16 cellular contexts compared by ENCODE assay signal in genomic region chr22:33706100-33706499, GRCh38.
"Had no signal": no experiment of that assay in that cellular context is flagged by ENCODE, and none has a peak within 500 bp of the region (broad histone marks: within the 10 kb centered on the region; RNA-seq: fewer than 3 reads in every experiment).

No MANE protein-coding gene starts in this region.

- H3K4me1 ChIP-seq: colonic mucosa, pancreas, stomach, thyroid gland had no signal

- H3K36me3 ChIP-seq: cardiac muscle cell, colonic mucosa, pancreas, thyroid gland had no signal

- DNase-seq: activated CD4-positive, alpha-beta T cell treated with anti-CD3 and anti-CD28 coated beads for 4 hours; activated CD8-positive, alpha-beta memory T cell treated with anti-CD3 and anti-CD28 coated beads, Interleukin-2, amount 50 U/mL, for 4 hours; activated CD8-positive, alpha-beta T cell treated with anti-CD3 and anti-CD28 coated beads for 36 hours; activated naive CD4-positive, alpha-beta T cell; activated T-cell treated with anti-CD3 and anti-CD28 coated beads, Interleukin-2, amount 50 U/mL, for 72 hours; colonic mucosa; effector memory CD4-positive, alpha-beta T cell; islet precursor cell; pancreas; stimulated activated CD4-positive, alpha-beta T cell treated with anti-CD3 and anti-CD28 coated beads, Interleukin-15, amount 100 ng/mL, for 24 hours; stomach; T-cell; thyroid gland had no signal

- ATAC-seq: activated CD8-positive, alpha-beta T cell treated with anti-CD3 and anti-CD28 coated beads for 36 hours; activated T-cell treated with anti-CD3 and anti-CD28 coated beads, Interleukin-2, amount 50 U/mL, for 72 hours; pancreas; T-cell had no signal

- H3K27me3 ChIP-seq: cardiac muscle cell, colonic mucosa, pancreas, stomach, thyroid gland had no signal

- H3K27ac ChIP-seq: cardiac muscle cell, colonic mucosa, epithelial cell of prostate, pancreas, stomach, thyroid gland, VCaP had no signal

- H3K9me3 ChIP-seq: colonic mucosa, pancreas, thyroid gland had no signal

- H3K4me3 ChIP-seq: cardiac muscle cell, colonic mucosa, pancreas, stomach, thyroid gland had no signal
